In genomic region chr4:61580721-61581377, GRCh38 we compare ENCODE assay signal across 17 cellular contexts.
"Had no signal": no experiment of that assay in that cellular context is flagged by ENCODE, and none has a peak within 500 bp of the region (broad histone marks: within the 10 kb centered on the region; RNA-seq: fewer than 3 reads in every experiment).

No MANE protein-coding gene starts in this region.

- H3K4me1 ChIP-seq: body of pancreas, esophagus squamous epithelium, left lung, transverse colon had no signal

- H3K27me3 ChIP-seq: body of pancreas, esophagus squamous epithelium, left lung, transverse colon had no signal

- H3K9me3 ChIP-seq: body of pancreas, esophagus squamous epithelium, left lung, transverse colon had no signal

- H3K36me3 ChIP-seq: esophagus squamous epithelium, left lung, transverse colon had no signal

- ATAC-seq: activated CD8-positive, alpha-beta memory T cell treated with anti-CD3 and anti-CD28 coated beads, Interleukin-2, amount 10 ng/mL, durations not matched to agents 7 days and 5 days; body of pancreas; left lung; natural killer cell treated with Interleukin-12 subunit alpha and Interleukin-12 subunit beta and Interleukin-15 and Interleukin-18, amount 100 ng/mL, for 72 hours; stimulated activated memory B cell treated with anti-CD40 and anti-IgM and Interleukin-4, amounts not matched to agents 10 μg/mL and 1 μg/mL and 100 μg/mL, for 72 hours; T-cell had no signal

- DNase-seq: activated CD4-positive, alpha-beta memory T cell treated with anti-CD3 and anti-CD28 coated beads for 36 hours; activated CD8-positive, alpha-beta memory T cell treated with anti-CD3 and anti-CD28 coated beads, Interleukin-2, amount 10 ng/mL, durations not matched to agents 7 days and 5 days; activated naive CD4-positive, alpha-beta T cell treated with anti-CD3 and anti-CD28 coated beads, Interleukin-2, amount 10 ng/mL, durations not matched to agents 7 days and 5 days; activated T-cell treated with anti-CD3 and anti-CD28 coated beads, Interleukin-2, amount 50 U/mL, for 1 hour; body of pancreas; esophagus squamous epithelium; foreskin melanocyte; head of caudate nucleus; left lung; retina; stimulated activated CD4-positive, alpha-beta T cell treated with anti-CD3 and anti-CD28 coated beads, Interleukin-2, amount 100 ng/mL, for 48 hours; T-cell; T1000; transverse colon had no signal

- H3K4me3 ChIP-seq: body of pancreas, coronary artery, esophagus squamous epithelium, left lung, transverse colon had no signal

- H3K27ac ChIP-seq: body of pancreas, coronary artery, esophagus squamous epithelium, left lung, transverse colon had no signal
